ENCODE assay signal across 1 cellular context in genomic region chr22:35115515-35115914, GRCh38.
TF ChIP-seq lines count a peak whose summit lies in the region.

No MANE protein-coding gene starts in this region.

TF ChIP-seq in HepG2, 621 proteins besides CTCF, POLR2A, EP300 and RAD21 (continued from another document):
- TF ChIP-seq ELF1 (CRISPR knock-in tag; IDR thresholded peaks at IDR 0.05) (no peak), PCBP1 (IDR thresholded peaks at IDR 0.05; ENCODE audit: borderline replicate concordance, low read depth, low read length) (no peak), BORCS8-MEF2B (CRISPR knock-in tag; IDR thresholded peaks at IDR 0.05) (no peak), PBX2 (CRISPR knock-in tag; IDR thresholded peaks at IDR 0.05) (no peak), HDAC1 (CRISPR knock-in tag; IDR thresholded peaks at IDR 0.05) (no peak), GABPB1 (CRISPR knock-in tag; IDR thresholded peaks at IDR 0.05) (no peak)
TF ChIP-seq in HepG2: peak in this region for 1.
